Comparison of ENCODE assay signal across 32 cellular contexts in the genomic region with DNA sequence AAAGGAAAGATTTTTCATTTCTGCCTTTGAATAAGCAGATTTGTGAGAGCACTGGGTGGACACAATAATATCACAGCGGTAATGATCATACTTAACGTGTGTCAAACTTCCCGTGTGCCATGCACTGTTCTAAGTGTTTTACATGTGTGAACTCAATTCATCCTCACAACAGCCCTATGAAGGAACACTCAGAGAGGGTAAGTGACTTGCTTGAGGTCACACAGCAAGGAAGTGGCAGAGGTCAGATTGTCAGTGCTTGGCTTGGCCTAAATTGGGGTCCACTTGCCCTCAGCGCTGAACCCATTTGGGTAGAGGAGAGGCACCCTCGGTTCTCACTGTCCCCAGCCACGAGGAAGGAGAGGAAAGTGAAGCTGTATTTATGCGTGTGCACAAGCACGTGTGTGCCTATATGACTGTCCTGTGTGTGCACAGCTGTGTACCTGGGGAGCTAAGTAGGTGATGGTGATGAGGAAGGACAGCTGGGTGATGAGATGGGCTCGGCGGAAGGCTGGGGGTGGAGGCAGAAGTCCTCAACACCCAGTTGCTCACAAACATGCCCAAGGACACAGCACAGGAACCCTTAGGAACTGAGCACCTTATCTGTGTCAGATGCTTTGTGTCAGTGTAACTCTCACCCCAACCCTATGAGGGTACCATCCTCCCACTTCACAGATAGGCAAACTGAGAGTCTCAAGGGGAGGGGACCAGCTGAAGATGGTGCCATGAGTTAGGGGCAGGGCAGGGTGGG. TPM values are rescaled to one million over a fixed set of nuclear protein-coding genes. Genes with fewer than 3 reads are reported as not detected.
"Had no signal": no experiment of that assay in that cellular context is flagged by ENCODE, and none has a peak within 500 bp of the region (broad histone marks: within the 10 kb centered on the region; RNA-seq: fewer than 3 reads in every experiment).

No MANE protein-coding gene starts in this region.

- ATAC-seq: activated T-helper 17 cell treated with anti-CD3 and anti-CD28 coated beads, Interleukin-2, amount 50 U/mL, for 72 hours; esophagus mucosa; heart left ventricle; mucosa of descending colon; pancreas; psoas muscle; WTC11 had no signal

- H3K27ac Mint-ChIP-seq: activated CD4-positive, alpha-beta memory T cell treated with anti-CD3 and anti-CD28 coated beads, Interleukin-2, amount 10 ng/mL, durations not matched to agents 7 days and 5 days; activated CD4-positive, alpha-beta T cell treated with anti-CD3 and anti-CD28 coated beads, Interleukin-2, amount 10 ng/mL, durations not matched to agents 7 days and 5 days; activated naive CD4-positive, alpha-beta T cell treated with anti-CD3 and anti-CD28 coated beads, Interleukin-2, amount 50 U/mL, for 24 hours; activated naive CD8-positive, alpha-beta T cell treated with anti-CD3 and anti-CD28 coated beads, Interleukin-2, amount 50 U/mL, for 24 hours; activated T-cell treated with anti-CD3 and anti-CD28 coated beads, Interleukin-2, amount 50 U/mL, for 24 hours; activated T-helper 17 cell treated with anti-CD3 and anti-CD28 coated beads, Interleukin-2, amount 50 U/mL, for 72 hours; endodermal cell; WTC11 had no signal

- H3K27me3 Mint-ChIP-seq: activated CD4-positive, alpha-beta memory T cell treated with anti-CD3 and anti-CD28 coated beads, Interleukin-2, amount 10 ng/mL, durations not matched to agents 7 days and 5 days; activated CD4-positive, alpha-beta T cell treated with anti-CD3 and anti-CD28 coated beads, Interleukin-2, amount 10 ng/mL, durations not matched to agents 7 days and 5 days; activated naive CD4-positive, alpha-beta T cell treated with anti-CD3 and anti-CD28 coated beads, Interleukin-2, amount 50 U/mL, for 24 hours; activated naive CD8-positive, alpha-beta T cell treated with anti-CD3 and anti-CD28 coated beads, Interleukin-2, amount 50 U/mL, for 24 hours; activated T-cell treated with anti-CD3 and anti-CD28 coated beads, Interleukin-2, amount 50 U/mL, for 24 hours; activated T-helper 17 cell treated with anti-CD3 and anti-CD28 coated beads, Interleukin-2, amount 50 U/mL, for 72 hours had no signal

- H3K4me3 Mint-ChIP-seq: activated CD4-positive, alpha-beta memory T cell treated with anti-CD3 and anti-CD28 coated beads, Interleukin-2, amount 10 ng/mL, durations not matched to agents 7 days and 5 days; activated CD4-positive, alpha-beta T cell treated with anti-CD3 and anti-CD28 coated beads, Interleukin-2, amount 10 ng/mL, durations not matched to agents 7 days and 5 days; activated naive CD4-positive, alpha-beta T cell treated with anti-CD3 and anti-CD28 coated beads, Interleukin-2, amount 50 U/mL, for 24 hours; activated naive CD8-positive, alpha-beta T cell treated with anti-CD3 and anti-CD28 coated beads, Interleukin-2, amount 50 U/mL, for 24 hours; activated T-cell treated with anti-CD3 and anti-CD28 coated beads, Interleukin-2, amount 50 U/mL, for 24 hours; activated T-helper 17 cell treated with anti-CD3 and anti-CD28 coated beads, Interleukin-2, amount 50 U/mL, for 72 hours; endodermal cell; WTC11 had no signal

- H3K4me3 ChIP-seq: heart left ventricle, left ventricle myocardium inferior, lung, mucosa of descending colon, pancreas, psoas muscle, smooth muscle cell, tibial nerve had no signal

- H3K36me3 Mint-ChIP-seq: activated naive CD4-positive, alpha-beta T cell treated with anti-CD3 and anti-CD28 coated beads, Interleukin-2, amount 50 U/mL, for 24 hours; WTC11 had no signal

- H3K27me3 ChIP-seq: heart left ventricle, pancreas, tibial nerve had no signal

- H3K4me1 Mint-ChIP-seq: activated CD4-positive, alpha-beta T cell treated with anti-CD3 and anti-CD28 coated beads, Interleukin-2, amount 10 ng/mL, durations not matched to agents 7 days and 5 days; activated naive CD4-positive, alpha-beta T cell treated with anti-CD3 and anti-CD28 coated beads, Interleukin-2, amount 50 U/mL, for 24 hours had no signal

- FAIRE-seq: pancreas had no signal

- H3K9me3 Mint-ChIP-seq: activated CD4-positive, alpha-beta memory T cell treated with anti-CD3 and anti-CD28 coated beads, Interleukin-2, amount 10 ng/mL, durations not matched to agents 7 days and 5 days; activated CD4-positive, alpha-beta T cell treated with anti-CD3 and anti-CD28 coated beads, Interleukin-2, amount 10 ng/mL, durations not matched to agents 7 days and 5 days; activated naive CD4-positive, alpha-beta T cell treated with anti-CD3 and anti-CD28 coated beads, Interleukin-2, amount 50 U/mL, for 24 hours; activated naive CD8-positive, alpha-beta T cell treated with anti-CD3 and anti-CD28 coated beads, Interleukin-2, amount 50 U/mL, for 24 hours; activated T-cell treated with anti-CD3 and anti-CD28 coated beads, Interleukin-2, amount 50 U/mL, for 24 hours; activated T-helper 17 cell treated with anti-CD3 and anti-CD28 coated beads, Interleukin-2, amount 50 U/mL, for 72 hours; endodermal cell; WTC11 had no signal

- DNase-seq: activated CD4-positive, alpha-beta memory T cell treated with anti-CD3 and anti-CD28 coated beads, Interleukin-2, amount 10 ng/mL, durations not matched to agents 7 days and 5 days; activated CD4-positive, alpha-beta T cell treated with anti-CD3 and anti-CD28 coated beads for 1 hour; activated CD4-positive, alpha-beta T cell treated with anti-CD3 and anti-CD28 coated beads, Interleukin-2, amount 10 ng/mL, durations not matched to agents 7 days and 5 days; activated CD8-positive, alpha-beta memory T cell treated with anti-CD3 and anti-CD28 coated beads, Interleukin-2, amount 50 U/mL, for 48 hours; activated gamma-delta T cell treated with Interleukin-2 at 50 U/mL for 16 hours; activated naive CD8-positive, alpha-beta T cell treated with anti-CD3 and anti-CD28 coated beads, Interleukin-2, amount 50 U/mL, for 24 hours; activated T-cell treated with anti-CD3 and anti-CD28 coated beads, Interleukin-2, amount 50 U/mL, for 24 hours; amygdala; central memory CD4-positive, alpha-beta T cell; endodermal cell; foreskin fibroblast; heart left ventricle; hypothalamus; kidney glomerular epithelial cell; left ventricle myocardium inferior; mucosa of descending colon; nucleus accumbens; psoas muscle; stimulated activated CD4-positive, alpha-beta T cell treated with anti-CD3 and anti-CD28 coated beads, Interleukin-15, amount 100 ng/mL, for 24 hours; stimulated activated naive CD4-positive, alpha-beta T cell treated with Interleukin-2 at 50 U/mL for 16 hours; T1000 had no signal

RNA-seq across cellular contexts. Expression of gene ADGRG3, which starts 9.8 kb away (rescaled TPM):
- total RNA-seq: activated CD4-positive, alpha-beta memory T cell treated with anti-CD3 and anti-CD28 coated beads, Interleukin-2, amount 10 ng/mL, durations not matched to agents 7 days and 5 days; activated CD4-positive, alpha-beta T cell treated with anti-CD3 and anti-CD28 coated beads, Interleukin-2, amount 10 ng/mL, durations not matched to agents 7 days and 5 days; activated T-helper 17 cell treated with anti-CD3 and anti-CD28 coated beads, Interleukin-2, amount 50 U/mL, for 72 hours; endodermal cell; myocyte; T-helper 1 cell treated with Interleukin-12 subunit alpha and Interleukin-12 subunit beta and Interleukin-4 antibody, amounts not matched to agents 30 ng/mL and 1 ng/mL, for 36 hours had no signal

RNA-seq across cellular contexts. Expression of gene DRC7, which starts 36.3 kb away (rescaled TPM):
- total RNA-seq: activated CD4-positive, alpha-beta memory T cell treated with anti-CD3 and anti-CD28 coated beads, Interleukin-2, amount 10 ng/mL, durations not matched to agents 7 days and 5 days; activated CD4-positive, alpha-beta T cell treated with anti-CD3 and anti-CD28 coated beads, Interleukin-2, amount 10 ng/mL, durations not matched to agents 7 days and 5 days; activated T-helper 17 cell treated with anti-CD3 and anti-CD28 coated beads, Interleukin-2, amount 50 U/mL, for 72 hours; esophagus mucosa; left ventricle myocardium inferior; mesenteric fat pad; mucosa of descending colon; myocyte; psoas muscle; T-helper 1 cell treated with Interleukin-12 subunit alpha and Interleukin-12 subunit beta and Interleukin-4 antibody, amounts not matched to agents 30 ng/mL and 1 ng/mL, for 36 hours; WTC11 had no signal
